Comparison of ENCODE assay signal across 39 cellular contexts in genomic region chr2:172114579-172114978, GRCh38. TPM values are rescaled to one million over a fixed set of nuclear protein-coding genes. Genes with fewer than 3 reads are reported as not detected.
"Had no signal": no experiment of that assay in that cellular context is flagged by ENCODE, and none has a peak within 500 bp of the region (broad histone marks: within the 10 kb centered on the region; RNA-seq: fewer than 3 reads in every experiment).

No MANE protein-coding gene starts in this region.

- H3K4me3 ChIP-seq: adrenal gland, ascending aorta, body of pancreas, breast epithelium, cardiac muscle cell had no signal

- ATAC-seq: activated naive CD4-positive, alpha-beta T cell treated with anti-CD3 and anti-CD28 coated beads, Interleukin-2, amount 50 U/mL, for 72 hours; activated naive CD8-positive, alpha-beta T cell treated with anti-CD3 and anti-CD28 coated beads, Interleukin-2, amount 50 U/mL, for 24 hours; activated T-cell treated with anti-CD3 and anti-CD28 coated beads, Interleukin-2, amount 50 U/mL, for 4 hours; activated T-cell treated with anti-CD3 and anti-CD28 coated beads, Interleukin-2, amount 50 U/mL, for 72 hours; activated T-helper 17 cell treated with anti-CD3 and anti-CD28 coated beads, Interleukin-2, amount 50 U/mL, for 72 hours; body of pancreas had no signal

- H3K27ac Mint-ChIP-seq: activated naive CD4-positive, alpha-beta T cell treated with anti-CD3 and anti-CD28 coated beads for 36 hours; activated naive CD4-positive, alpha-beta T cell treated with anti-CD3 and anti-CD28 coated beads, Interleukin-2, amount 10 ng/mL, durations not matched to agents 7 days and 5 days; activated naive CD4-positive, alpha-beta T cell treated with anti-CD3 and anti-CD28 coated beads, Interleukin-2, amount 50 U/mL, for 24 hours; activated naive CD4-positive, alpha-beta T cell treated with anti-CD3 and anti-CD28 coated beads, Interleukin-2, amount 50 U/mL, for 72 hours; activated naive CD8-positive, alpha-beta T cell; activated naive CD8-positive, alpha-beta T cell treated with anti-CD3 and anti-CD28 coated beads for 36 hours; activated naive CD8-positive, alpha-beta T cell treated with anti-CD3 and anti-CD28 coated beads, Interleukin-2, amount 10 ng/mL, durations not matched to agents 7 days and 5 days; activated naive CD8-positive, alpha-beta T cell treated with anti-CD3 and anti-CD28 coated beads, Interleukin-2, amount 50 U/mL, for 24 hours; activated T-cell treated with anti-CD3 and anti-CD28 coated beads, Interleukin-2, amount 50 U/mL, for 24 hours; activated T-cell treated with anti-CD3 and anti-CD28 coated beads, Interleukin-2, amount 50 U/mL, for 72 hours; activated T-helper 1 cell treated with anti-CD3 and anti-CD28 coated beads, Interleukin-12 subunit alpha, Interleukin-12 subunit beta, Interleukin-2, Interleukin-4 antibody, amounts not matched to agents 30 ng/mL and 10 ng/mL and 1 ng/mL, durations not matched to agents 14 hours and 24 hours and 36 hours; activated T-helper 17 cell treated with anti-CD3 and anti-CD28 coated beads, Interleukin-2, amount 50 U/mL, for 72 hours; activated T-helper 2 cell treated with anti-CD3 and anti-CD28 coated beads, Interferon-gamma antibody, Interleukin-2, Interleukin-4, amounts not matched to agents 10 μg/mL and 5 μg/mL and 100 μg/mL, durations not matched to agents 14 hours and 24 hours and 36 hours; brain had no signal

- H3K27ac ChIP-seq: adrenal gland, ascending aorta, body of pancreas, brain microvascular endothelial cell, breast epithelium, cardiac muscle cell had no signal

- H3K9me3 Mint-ChIP-seq: activated naive CD4-positive, alpha-beta T cell treated with anti-CD3 and anti-CD28 coated beads for 36 hours; activated naive CD4-positive, alpha-beta T cell treated with anti-CD3 and anti-CD28 coated beads, Interleukin-2, amount 10 ng/mL, durations not matched to agents 7 days and 5 days; activated naive CD4-positive, alpha-beta T cell treated with anti-CD3 and anti-CD28 coated beads, Interleukin-2, amount 50 U/mL, for 24 hours; activated naive CD4-positive, alpha-beta T cell treated with anti-CD3 and anti-CD28 coated beads, Interleukin-2, amount 50 U/mL, for 72 hours; activated naive CD8-positive, alpha-beta T cell treated with anti-CD3 and anti-CD28 coated beads for 36 hours; activated naive CD8-positive, alpha-beta T cell treated with anti-CD3 and anti-CD28 coated beads, Interleukin-2, amount 10 ng/mL, durations not matched to agents 7 days and 5 days; activated naive CD8-positive, alpha-beta T cell treated with anti-CD3 and anti-CD28 coated beads, Interleukin-2, amount 50 U/mL, for 24 hours; activated T-cell treated with anti-CD3 and anti-CD28 coated beads, Interleukin-2, amount 50 U/mL, for 24 hours; activated T-cell treated with anti-CD3 and anti-CD28 coated beads, Interleukin-2, amount 50 U/mL, for 4 hours; activated T-cell treated with anti-CD3 and anti-CD28 coated beads, Interleukin-2, amount 50 U/mL, for 72 hours; activated T-helper 1 cell treated with anti-CD3 and anti-CD28 coated beads, Interleukin-12 subunit alpha, Interleukin-12 subunit beta, Interleukin-2, Interleukin-4 antibody, amounts not matched to agents 30 ng/mL and 10 ng/mL and 1 ng/mL, durations not matched to agents 14 hours and 24 hours and 36 hours; activated T-helper 17 cell treated with anti-CD3 and anti-CD28 coated beads, Interleukin-2, amount 50 U/mL, for 72 hours; activated T-helper 2 cell treated with anti-CD3 and anti-CD28 coated beads, Interferon-gamma antibody, Interleukin-2, Interleukin-4, amounts not matched to agents 10 μg/mL and 5 μg/mL and 100 μg/mL, durations not matched to agents 14 hours and 24 hours and 36 hours; central memory CD8-positive, alpha-beta T cell had no signal

- H3K27me3 ChIP-seq: ascending aorta, body of pancreas, brain microvascular endothelial cell had no signal

- H3K36me3 ChIP-seq: adrenal gland, ascending aorta, brain microvascular endothelial cell, breast epithelium, cardiac muscle cell had no signal

- H3K4me1 ChIP-seq: adrenal gland, ascending aorta, body of pancreas, breast epithelium had no signal

- H3K36me3 Mint-ChIP-seq: activated naive CD4-positive, alpha-beta T cell treated with anti-CD3 and anti-CD28 coated beads, Interleukin-2, amount 50 U/mL, for 24 hours; activated naive CD4-positive, alpha-beta T cell treated with anti-CD3 and anti-CD28 coated beads, Interleukin-2, amount 50 U/mL, for 72 hours; activated naive CD8-positive, alpha-beta T cell; activated naive CD8-positive, alpha-beta T cell treated with anti-CD3 and anti-CD28 coated beads for 36 hours; activated naive CD8-positive, alpha-beta T cell treated with anti-CD3 and anti-CD28 coated beads, Interleukin-2, amount 10 ng/mL, durations not matched to agents 7 days and 5 days; brain had no signal

- H3K4me1 Mint-ChIP-seq: activated naive CD8-positive, alpha-beta T cell treated with anti-CD3 and anti-CD28 coated beads for 36 hours; activated naive CD8-positive, alpha-beta T cell treated with anti-CD3 and anti-CD28 coated beads, Interleukin-2, amount 10 ng/mL, durations not matched to agents 7 days and 5 days; activated T-helper 17 cell treated with anti-CD3 and anti-CD28 coated beads, Interleukin-2, amount 50 U/mL, for 72 hours; brain; central memory CD8-positive, alpha-beta T cell had no signal

- H3K9me3 ChIP-seq: adrenal gland, ascending aorta, body of pancreas, breast epithelium had no signal

- DNase-seq: activated effector memory CD4-positive, alpha-beta T cell treated with Interleukin-2 at 50 U/mL for 16 hours; activated gamma-delta T cell; activated gamma-delta T cell treated with Interleukin-2 at 50 U/mL for 16 hours; activated naive CD4-positive, alpha-beta T cell; activated naive CD4-positive, alpha-beta T cell treated with anti-CD3 and anti-CD28 coated beads for 36 hours; activated naive CD4-positive, alpha-beta T cell treated with anti-CD3 and anti-CD28 coated beads, Interleukin-2, amount 10 ng/mL, durations not matched to agents 7 days and 5 days; activated naive CD4-positive, alpha-beta T cell treated with anti-CD3 and anti-CD28 coated beads, Interleukin-2, amount 50 U/mL, for 16 hours; activated naive CD4-positive, alpha-beta T cell treated with Interleukin-2 at 50 U/mL for 16 hours; activated naive CD8-positive, alpha-beta T cell treated with anti-CD3 and anti-CD28 coated beads for 36 hours; activated naive CD8-positive, alpha-beta T cell treated with anti-CD3 and anti-CD28 coated beads, Interleukin-2, amount 10 ng/mL, durations not matched to agents 7 days and 5 days; activated naive CD8-positive, alpha-beta T cell treated with anti-CD3 and anti-CD28 coated beads, Interleukin-2, amount 50 U/mL, for 24 hours; activated T-cell treated with anti-CD3 and anti-CD28 coated beads, Interleukin-2, amount 50 U/mL, for 24 hours; activated T-cell treated with anti-CD3 and anti-CD28 coated beads, Interleukin-2, amount 50 U/mL, for 4 hours; activated T-cell treated with anti-CD3 and anti-CD28 coated beads, Interleukin-2, amount 50 U/mL, for 48 hours; activated T-cell treated with anti-CD3 and anti-CD28 coated beads, Interleukin-2, amount 50 U/mL, for 72 hours; adrenal gland; amniotic stem cell; amygdala; anterior cingulate cortex; aorta; body of pancreas; brain microvascular endothelial cell; caudate nucleus; central memory CD4-positive, alpha-beta T cell; cerebellar nuclear complex had no signal

- H3K4me3 Mint-ChIP-seq: activated naive CD4-positive, alpha-beta T cell treated with anti-CD3 and anti-CD28 coated beads for 36 hours; activated naive CD4-positive, alpha-beta T cell treated with anti-CD3 and anti-CD28 coated beads, Interleukin-2, amount 10 ng/mL, durations not matched to agents 7 days and 5 days; activated naive CD4-positive, alpha-beta T cell treated with anti-CD3 and anti-CD28 coated beads, Interleukin-2, amount 50 U/mL, for 24 hours; activated naive CD8-positive, alpha-beta T cell; activated naive CD8-positive, alpha-beta T cell treated with anti-CD3 and anti-CD28 coated beads for 36 hours; activated naive CD8-positive, alpha-beta T cell treated with anti-CD3 and anti-CD28 coated beads, Interleukin-2, amount 10 ng/mL, durations not matched to agents 7 days and 5 days; activated naive CD8-positive, alpha-beta T cell treated with anti-CD3 and anti-CD28 coated beads, Interleukin-2, amount 50 U/mL, for 24 hours; activated T-cell treated with anti-CD3 and anti-CD28 coated beads, Interleukin-2, amount 50 U/mL, for 24 hours; activated T-cell treated with anti-CD3 and anti-CD28 coated beads, Interleukin-2, amount 50 U/mL, for 4 hours; activated T-cell treated with anti-CD3 and anti-CD28 coated beads, Interleukin-2, amount 50 U/mL, for 72 hours; activated T-helper 1 cell treated with anti-CD3 and anti-CD28 coated beads, Interleukin-12 subunit alpha, Interleukin-12 subunit beta, Interleukin-2, Interleukin-4 antibody, amounts not matched to agents 30 ng/mL and 10 ng/mL and 1 ng/mL, durations not matched to agents 14 hours and 24 hours and 36 hours; activated T-helper 17 cell treated with anti-CD3 and anti-CD28 coated beads, Interleukin-2, amount 50 U/mL, for 72 hours; brain; central memory CD8-positive, alpha-beta T cell had no signal

RNA-seq across cellular contexts. Expression of gene DLX2, which starts 11.9 kb away (rescaled TPM):
- total RNA-seq: activated naive CD4-positive, alpha-beta T cell treated with anti-CD3 and anti-CD28 coated beads for 36 hours; activated naive CD4-positive, alpha-beta T cell treated with anti-CD3 and anti-CD28 coated beads, Interleukin-2, amount 50 U/mL, for 72 hours; activated naive CD8-positive, alpha-beta T cell treated with anti-CD3 and anti-CD28 coated beads for 36 hours; activated naive CD8-positive, alpha-beta T cell treated with anti-CD3 and anti-CD28 coated beads, Interleukin-2, amount 10 ng/mL, durations not matched to agents 7 days and 5 days; activated T-cell treated with anti-CD3 and anti-CD28 coated beads, Interleukin-2, amount 50 U/mL, for 4 hours; activated T-helper 1 cell treated with anti-CD3 and anti-CD28 coated beads, Interleukin-12 subunit alpha, Interleukin-12 subunit beta, Interleukin-2, Interleukin-4 antibody, amounts not matched to agents 30 ng/mL and 10 ng/mL and 1 ng/mL, durations not matched to agents 14 hours and 24 hours and 36 hours; activated T-helper 17 cell treated with anti-CD3 and anti-CD28 coated beads, Interleukin-2, amount 50 U/mL, for 72 hours; aorta; ascending aorta; body of pancreas; bronchial epithelial cell; cardiac muscle cell; cardiac septum; cerebellum had no signal

RNA-seq across cellular contexts. Expression of gene DLX1, which starts 29.3 kb away (rescaled TPM):
- total RNA-seq: activated naive CD4-positive, alpha-beta T cell treated with anti-CD3 and anti-CD28 coated beads for 36 hours; activated naive CD4-positive, alpha-beta T cell treated with anti-CD3 and anti-CD28 coated beads, Interleukin-2, amount 50 U/mL, for 72 hours; activated naive CD8-positive, alpha-beta T cell treated with anti-CD3 and anti-CD28 coated beads, Interleukin-2, amount 10 ng/mL, durations not matched to agents 7 days and 5 days; activated T-cell treated with anti-CD3 and anti-CD28 coated beads, Interleukin-2, amount 50 U/mL, for 4 hours; activated T-helper 1 cell treated with anti-CD3 and anti-CD28 coated beads, Interleukin-12 subunit alpha, Interleukin-12 subunit beta, Interleukin-2, Interleukin-4 antibody, amounts not matched to agents 30 ng/mL and 10 ng/mL and 1 ng/mL, durations not matched to agents 14 hours and 24 hours and 36 hours; activated T-helper 17 cell treated with anti-CD3 and anti-CD28 coated beads, Interleukin-2, amount 50 U/mL, for 72 hours; ascending aorta; body of pancreas; bronchial epithelial cell; cardiac muscle cell; cardiac septum; cerebellum had no signal
- polyA plus RNA-seq: cardiac muscle cell had no signal
